Comparison of ENCODE assay signal across 29 cellular contexts in genomic region chr20:14522595-14522994, GRCh38.
"Had no signal": no experiment of that assay in that cellular context is flagged by ENCODE, and none has a peak within 500 bp of the region (broad histone marks: within the 10 kb centered on the region; RNA-seq: fewer than 3 reads in every experiment).

No MANE protein-coding gene starts in this region.

- DNase-seq: dermis blood vessel endothelial cell; effector memory CD8-positive, alpha-beta T cell; foreskin melanocyte; hypothalamus; immature natural killer cell; islet precursor cell; left ventricle myocardium superior; lower lobe of right lung; mucosa of descending colon; naive B cell; right lobe of liver; small intestine; stimulated activated CD4-positive, alpha-beta T cell treated with anti-CD3 and anti-CD28 coated beads, Interleukin-12 subunit alpha, Interleukin-12 subunit beta, amount 100 ng/mL, for 4 hours; stimulated activated CD4-positive, alpha-beta T cell treated with anti-CD3 and anti-CD28 coated beads, Interleukin-1b, Interleukin-23, amount 100 ng/mL, for 48 hours; stimulated activated CD4-positive, alpha-beta T cell treated with anti-CD3 and anti-CD28 coated beads, Interleukin-4, amount 100 ng/mL, for 1 hour; stimulated activated CD8-positive, alpha-beta memory T cell treated with anti-CD3 and anti-CD28 coated beads, Interleukin-4, amount 100 ng/mL, for 48 hours; stimulated activated naive CD4-positive, alpha-beta T cell; stimulated activated naive CD8-positive, alpha-beta T cell treated with anti-CD3 and anti-CD28 coated beads, Interleukin-15, amount 100 ng/mL, for 72 hours; transverse colon had no signal

- H3K4me3 Mint-ChIP-seq: effector memory CD8-positive, alpha-beta T cell; immature natural killer cell; memory B cell; naive B cell; nephron; neural progenitor cell; stimulated activated naive CD8-positive, alpha-beta T cell treated with anti-CD3 and anti-CD28 coated beads, Interleukin-15, amount 100 ng/mL, for 72 hours had no signal

- H3K4me1 Mint-ChIP-seq: immature natural killer cell; memory B cell; naive B cell; nephron; neural progenitor cell; stimulated activated naive CD8-positive, alpha-beta T cell treated with anti-CD3 and anti-CD28 coated beads, Interleukin-15, amount 100 ng/mL, for 72 hours had no signal

- H3K9me3 ChIP-seq: esophagus muscularis mucosa, lower lobe of right lung, mucosa of descending colon, right lobe of liver, suprapubic skin, transverse colon, vagina had no signal

- H3K36me3 Mint-ChIP-seq: immature natural killer cell, memory B cell, naive B cell, neural progenitor cell had no signal

- ATAC-seq: effector memory CD8-positive, alpha-beta T cell; left ventricle myocardium superior; lower lobe of right lung; mucosa of descending colon; right lobe of liver; stimulated activated naive CD8-positive, alpha-beta T cell treated with anti-CD3 and anti-CD28 coated beads, Interleukin-15, amount 100 ng/mL, for 72 hours had no signal

- H3K27ac ChIP-seq: coronary artery, esophagus muscularis mucosa, lower lobe of right lung, neural progenitor cell, parathyroid adenoma, right lobe of liver, suprapubic skin, transverse colon, vagina had no signal

- H3K9me3 Mint-ChIP-seq: neural progenitor cell had no signal

- FAIRE-seq: endometrium, small intestine had no signal

- H3K4me1 ChIP-seq: esophagus muscularis mucosa, lower lobe of right lung, neural progenitor cell, parathyroid adenoma, right lobe of liver, suprapubic skin, transverse colon, vagina had no signal

- H3K36me3 ChIP-seq: esophagus muscularis mucosa, lower lobe of right lung, neural progenitor cell, right lobe of liver, suprapubic skin, transverse colon, vagina had no signal

- H3K27ac Mint-ChIP-seq: effector memory CD8-positive, alpha-beta T cell; immature natural killer cell; memory B cell; naive B cell; nephron; neural progenitor cell; stimulated activated naive CD8-positive, alpha-beta T cell treated with anti-CD3 and anti-CD28 coated beads, Interleukin-15, amount 100 ng/mL, for 72 hours had no signal

- H3K4me3 ChIP-seq: coronary artery, esophagus muscularis mucosa, lower lobe of right lung, mucosa of descending colon, neural progenitor cell, right lobe of liver, suprapubic skin, transverse colon, vagina had no signal

- H3K27me3 Mint-ChIP-seq: effector memory CD8-positive, alpha-beta T cell; memory B cell; naive B cell; progenitor cell of endocrine pancreas; stimulated activated naive CD8-positive, alpha-beta T cell treated with anti-CD3 and anti-CD28 coated beads, Interleukin-15, amount 100 ng/mL, for 72 hours had no signal

- H3K27me3 ChIP-seq: esophagus muscularis mucosa, neural progenitor cell, right lobe of liver, suprapubic skin, transverse colon, vagina had no signal
